Comparison of ENCODE assay signal across 16 cellular contexts in genomic region chr9:6777218-6777902, GRCh38. TPM values are rescaled to one million over a fixed set of nuclear protein-coding genes. Genes with fewer than 3 reads are reported as not detected.
DNase-seq lines count a peak whose midpoint lies in the region; ATAC-seq, FAIRE-seq and TF ChIP-seq lines count a peak whose summit lies in the region.
"Had no signal": no experiment of that assay in that cellular context is flagged by ENCODE, and none has a peak within 500 bp of the region (broad histone marks: within the 10 kb centered on the region; RNA-seq: fewer than 3 reads in every experiment).

No MANE protein-coding gene starts in this region.

- H3K9ac ChIP-seq in K562 (ENCODE audit: insufficient read depth in 1 of 2, low read depth in 2 of 2, low read length in 2 of 2), result no peak overlapping the region

- TF ChIP-seq EP300 in K562 (IDR thresholded peaks at IDR 0.05; ENCODE audit: low read length), result no peak

- peaks cover 55% of the 10 kb centered on the region for H3K79me2 ChIP-seq in K562 (ENCODE audit: control insufficient read depth, insufficient read depth, low read length)

- H3K4me3 ChIP-seq in K562 (no peak overlapping the region), foreskin fibroblast (ENCODE audit: low read depth in 1 of 2, low read length in 2 of 2) (no peak overlapping the region)
- H3K4me3 ChIP-seq: mucosa of descending colon, tibial artery had no signal

- ATAC-seq in natural killer cell, result no peak
- ATAC-seq in natural killer cell treated with Interleukin-12 subunit alpha and Interleukin-12 subunit beta and Interleukin-15 and Interleukin-18, amount 100 ng/mL, for 72 hours, result no peak
- peak; percentile 45 for ATAC-seq in HG02981 (IDR thresholded peaks at IDR 0.05; ENCODE audit: unreplicated experiment)
- no peak; the same call in 1 of the 3 replicates for ATAC-seq in K562
- no peak for ATAC-seq in GM19455 (IDR thresholded peaks at IDR 0.05; ENCODE audit: unreplicated experiment)
- ATAC-seq: mucosa of descending colon had no signal

- no peak overlapping the region for H3K4me2 ChIP-seq in K562 (ENCODE audit: insufficient read depth, low read length)

- in situ Hi-C loops in K562 (cut with MboI), result no loop called here

- peaks cover 2% of the 10 kb centered on the region for H3K9me1 ChIP-seq in K562 (ENCODE audit: control insufficient read depth, insufficient read depth, low read length)

- H4K20me1 ChIP-seq in K562 (replicated peaks; ENCODE audit: control insufficient read depth, insufficient read depth, low read length), result peaks cover 12% of the 10 kb centered on the region

- no TSS peak for BruUV-seq in K562 (replicated peaks; lab: Mats Ljungman, UMichigan)

- POLR2A ChIA-PET in K562 (lab: Yijun Ruan, JAX), result interaction anchor here (0.6 to 0.7 kb wide), 2 partner anchors 9 to 341 kb away, joined by 3 read pairs; no protein-coding TSS in a partner anchor

- no peaks in the 10 kb centered on the region for H3K9me3 Mint-ChIP-seq in natural killer cell
- no peaks in the 10 kb centered on the region for H3K9me3 Mint-ChIP-seq in natural killer cell treated with Interleukin-12 subunit alpha and Interleukin-12 subunit beta and Interleukin-15 and Interleukin-18, amount 100 ng/mL, for 72 hours
- H3K9me3 Mint-ChIP-seq: activated CD4-positive, alpha-beta memory T cell treated with anti-CD3 and anti-CD28 coated beads, Interleukin-2, amount 10 ng/mL, durations not matched to agents 7 days and 5 days had no signal

- peaks cover 51 to 53% of the 10 kb centered on the region in 2 donors for H3K4me1 Mint-ChIP-seq in natural killer cell
- H3K4me1 Mint-ChIP-seq in natural killer cell treated with Interleukin-12 subunit alpha and Interleukin-12 subunit beta and Interleukin-15 and Interleukin-18, amount 100 ng/mL, for 72 hours (ENCODE audit: low read depth in 2 of 2), result peaks cover 34 to 36% of the 10 kb centered on the region in 2 donors

- no peaks in the 10 kb centered on the region for H3K36me3 Mint-ChIP-seq in natural killer cell
- no peaks in the 10 kb centered on the region for H3K36me3 Mint-ChIP-seq in natural killer cell treated with Interleukin-12 subunit alpha and Interleukin-12 subunit beta and Interleukin-15 and Interleukin-18, amount 100 ng/mL, for 72 hours

- intact Hi-C loops in natural killer cell (cut with micrococcal nuclease), result no loop called here
- intact Hi-C loops in K562 (cut with micrococcal nuclease), result no loop called here

- TF ChIP-seq CTCF in natural killer cell (IDR thresholded peaks at IDR 0.05), result no peak
- TF ChIP-seq CTCF in K562 (IDR thresholded peaks at IDR 0.05 in 2 of 3, conservative IDR thresholded peaks at IDR 0.05 in 1 of 3; ENCODE audit: insufficient read depth in 2 of 3, low read depth in 1 of 3, low read length in 3 of 3), result no peak
- no peak for TF ChIP-seq CTCF in foreskin fibroblast (IDR thresholded peaks at IDR 0.05; ENCODE audit: low read depth, low read length)

- no peaks in the 10 kb centered on the region for H3K9me3 ChIP-seq in K562 (replicated peaks; ENCODE audit: control insufficient read depth, insufficient read depth, low read depth, low read length)
- H3K9me3 ChIP-seq: mucosa of descending colon, tibial artery had no signal

- H3K27ac Mint-ChIP-seq in natural killer cell, result peak overlapping the region; percentile 39 to 42
- no peak overlapping the region for H3K27ac Mint-ChIP-seq in natural killer cell treated with Interleukin-12 subunit alpha and Interleukin-12 subunit beta and Interleukin-15 and Interleukin-18, amount 100 ng/mL, for 72 hours
- H3K27ac Mint-ChIP-seq: activated CD4-positive, alpha-beta memory T cell treated with anti-CD3 and anti-CD28 coated beads, Interleukin-2, amount 10 ng/mL, durations not matched to agents 7 days and 5 days had no signal

- FAIRE-seq in K562 (lab: Jason Lieb, UNC), result no peak
- FAIRE-seq: astrocyte had no signal

- no peak overlapping the region for H2AFZ ChIP-seq in K562 (ENCODE audit: low read depth, low read length)

- no peaks in the 10 kb centered on the region for H3K27me3 ChIP-seq in K562 (ENCODE audit: control insufficient read depth in 2 of 2, insufficient read depth in 2 of 2, low read length in 2 of 2)
- H3K27me3 ChIP-seq: tibial artery had no signal

- WGBS in K562 (ENCODE audit: insufficient coverage, low coverage, missing lambda C conversion rate), result 65% methylated on average over 6 of the region's 6 CpGs

- no peak for TF ChIP-seq RAD21 in K562 (CRISPR knock-in tag; conservative IDR thresholded peaks at IDR 0.05 in 1 of 2, IDR thresholded peaks at IDR 0.05 in 1 of 2)

- no peak overlapping the region for H3K4me3 Mint-ChIP-seq in natural killer cell
- H3K4me3 Mint-ChIP-seq in natural killer cell treated with Interleukin-12 subunit alpha and Interleukin-12 subunit beta and Interleukin-15 and Interleukin-18, amount 100 ng/mL, for 72 hours, result no peak overlapping the region
- H3K4me3 Mint-ChIP-seq: activated CD4-positive, alpha-beta memory T cell treated with anti-CD3 and anti-CD28 coated beads, Interleukin-2, amount 10 ng/mL, durations not matched to agents 7 days and 5 days had no signal

- TF ChIP-seq POLR2A in K562 (conservative IDR thresholded peaks at IDR 0.05), result no peak

- H3K27ac ChIP-seq in K562 (ENCODE audit: extremely low read depth, low read depth, low read length), result no peak overlapping the region
- H3K27ac ChIP-seq: HL-60, tibial artery had no signal

- CTCF ChIA-PET in K562 (lab: Yijun Ruan, JAX; ENCODE audit: low intra/inter-chr PET ratio), result interaction anchor here (0.6 kb wide), 1 partner anchor 1278 kb away, joined by 3 read pairs; no protein-coding TSS in a partner anchor

- peaks cover 5 to 18% of the 10 kb centered on the region in 2 experiments; a peak in 4 of 5 replicates for H3K4me1 ChIP-seq in K562 (replicated peaks in 1 of 2; ENCODE audit: control insufficient read depth in 2 of 2, insufficient read depth in 2 of 2, low read length in 2 of 2)

- H3K27me3 Mint-ChIP-seq in natural killer cell (ENCODE audit: low read depth in 2 of 2), result no peaks in the 10 kb centered on the region
- no peaks in the 10 kb centered on the region for H3K27me3 Mint-ChIP-seq in natural killer cell treated with Interleukin-12 subunit alpha and Interleukin-12 subunit beta and Interleukin-15 and Interleukin-18, amount 100 ng/mL, for 72 hours
- H3K27me3 Mint-ChIP-seq: activated CD4-positive, alpha-beta memory T cell treated with anti-CD3 and anti-CD28 coated beads, Interleukin-2, amount 10 ng/mL, durations not matched to agents 7 days and 5 days had no signal

- no peaks in the 10 kb centered on the region for H3K36me3 ChIP-seq in K562 (ENCODE audit: control insufficient read depth, insufficient read depth, low read length)
- H3K36me3 ChIP-seq: tibial artery had no signal

- no peak for DNase-seq in natural killer cell
- no peak for DNase-seq in natural killer cell treated with Interleukin-12 subunit alpha and Interleukin-12 subunit beta and Interleukin-15 and Interleukin-18, amount 100 ng/mL, for 72 hours (ENCODE audit: low spot score)
- DNase-seq in K562 (ENCODE audit: extremely low read depth in 1 of 4, low spot score in 3 of 4), result no peak
- no peak for DNase-seq in foreskin fibroblast
- no peak for DNase-seq in DMS79 (lab: John Stamatoyannopoulos, UW)
- no peak for DNase-seq in NCI-H1694 treated with DMSO at 0.1 percent for 48 hours (lab: John Stamatoyannopoulos, UW)
- DNase-seq: activated CD4-positive, alpha-beta memory T cell treated with anti-CD3 and anti-CD28 coated beads, Interleukin-2, amount 10 ng/mL, durations not matched to agents 7 days and 5 days; GDM1; head of caudate nucleus; mucosa of descending colon; NCI-H1092; tibial artery had no signal

TF ChIP-seq in K562, 482 proteins besides CTCF, POLR2A, EP300 and RAD21:
- peak; percentile 95 for TF ChIP-seq MYNN (IDR thresholded peaks at IDR 0.05)
- no peak for TF ChIP-seq MYNN (CRISPR knock-in tag; IDR thresholded peaks at IDR 0.05)
- no peak for TF ChIP-seq IRF9 (tag; IDR thresholded peaks at IDR 0.05)
- peak; percentile 45 for TF ChIP-seq HMBOX1 (IDR thresholded peaks at IDR 0.05)
- no peak for TF ChIP-seq HDGF (IDR thresholded peaks at IDR 0.05)

RNA-seq across cellular contexts. Expression of gene KDM4C, which starts 19.6 kb away (rescaled TPM):
- total RNA-seq in natural killer cell, result 100 to 1,000 TPM; 115 to 137 (median 116) TPM
- total RNA-seq in natural killer cell treated with Interleukin-12 subunit alpha and Interleukin-12 subunit beta and Interleukin-15 and Interleukin-18, amount 100 ng/mL, for 72 hours, result 10 to 100 TPM; 66.2 to 68.7 TPM
- 86.3 and 141 TPM in 2 replicates for total RNA-seq in K562 (2011; cell fraction: chromatin; rRNA removed; ENCODE audit: low replicate concordance)
- total RNA-seq in K562 (2011; cell fraction: nucleolus; rRNA removed), result 36.9 and 47.4 TPM in 2 replicates
- total RNA-seq in K562 (2011; cell fraction: nucleoplasm; rRNA removed), result 68.0 and 71.1 TPM in 2 replicates
- total RNA-seq in K562 (2014; rRNA removed), result 12.1 and 14.9 TPM in 2 replicates
- 16.9 and 17.0 TPM in 2 replicates for total RNA-seq in K562 (2014; rRNA removed; fragmentation: Illumina TruSeq; extraction: Trizol)
- total RNA-seq in K562 (2015; rRNA removed; fragmentation: Illumina TruSeq; extraction: Trizol), result 13.8 and 14.4 TPM in 2 replicates
- 14.1 and 14.2 TPM in 2 replicates for total RNA-seq in K562 (2021)
- polyA plus RNA-seq in K562 (2011; rRNA removed), result 12.6 and 13.4 TPM in 2 replicates
- 6.5 and 8.6 TPM in 2 replicates for polyA plus RNA-seq in K562 (2011; cell fraction: cytosol; rRNA removed)
- polyA plus RNA-seq in K562 (2011; cell fraction: nucleus; rRNA removed), result 30.1 and 34.6 TPM in 2 replicates
- 8.9 and 9.2 TPM in 2 replicates for polyA plus RNA-seq in K562 (2012)
- polyA plus RNA-seq in K562 (2014; fragmentation: Illumina TruSeq; extraction: Trizol), result 11.3 and 12.8 TPM in 2 replicates
- 1 to 10 TPM; 5.4 to 5.9 TPM for polyA plus RNA-seq in K562 (2014; fragmentation: Nextera tagmentation; extraction: Ambion mirVana)
- polyA plus RNA-seq in K562 (2014; rRNA removed), result 8.6 and 9.9 TPM in 2 replicates
- polyA minus RNA-seq in K562 (2011; rRNA and poly(A)+ RNA removed), result 56.7 and 89.0 TPM in 2 replicates
- polyA minus RNA-seq in K562 (2011; cell fraction: cytosol; rRNA and poly(A)+ RNA removed), result 15.5 and 16.0 TPM in 2 replicates
- polyA minus RNA-seq in K562 (2011; cell fraction: nucleus; rRNA and poly(A)+ RNA removed), result 69.3 and 101 TPM in 2 replicates

Comparison
In these comparisons a context has a peak if more than half of its experiments do, and no peak if none do; other contexts are left out.
1. H3K27ac Mint-ChIP-seq: peak in natural killer cell (2 of 2); none in natural killer cell treated with Interleukin-12 subunit alpha and Interleukin-12 subunit beta and Interleukin-15 and Interleukin-18, amount 100 ng/mL, for 72 hours (0 of 2).